In genomic region chr9:2229109-2229733, GRCh38 we compare ENCODE assay signal across 9 cellular contexts.
A peak's percentile ranks its signal among the peaks of the same experiment; 100 is the strongest.
DNase-seq lines count a peak whose midpoint lies in the region; ATAC-seq, FAIRE-seq and TF ChIP-seq lines count a peak whose summit lies in the region.
"Had no signal": no experiment of that assay in that cellular context is flagged by ENCODE, and none has a peak within 500 bp of the region (broad histone marks: within the 10 kb centered on the region; RNA-seq: fewer than 3 reads in every experiment).

No MANE protein-coding gene starts in this region.

- no peak for FAIRE-seq in pancreas (lab: Jason Lieb, UNC)

- ATAC-seq in GM19328 (IDR thresholded peaks at IDR 0.05; ENCODE audit: unreplicated experiment), result peak; percentile 56
- peak; percentile 58 for ATAC-seq in HG03025 (IDR thresholded peaks at IDR 0.05; ENCODE audit: low FRiP score, unreplicated experiment)
- peak; percentile 48 to 86 (median 78) for ATAC-seq in pancreas

- no peak overlapping the region for H3K4me3 Mint-ChIP-seq in activated T-helper 2 cell treated with anti-CD3 and anti-CD28 coated beads, Interferon-gamma antibody, Interleukin-2, Interleukin-4, amounts not matched to agents 10 μg/mL and 5 μg/mL and 100 μg/mL, durations not matched to agents 14 hours and 24 hours and 36 hours (ENCODE audit: low read depth)

- H3K36me3 ChIP-seq in pancreas, result no peaks in the 10 kb centered on the region
- H3K36me3 ChIP-seq in HAP-1 (replicated peaks), result no peaks in the 10 kb centered on the region

- no peak overlapping the region for H3K27ac Mint-ChIP-seq in activated T-helper 2 cell treated with anti-CD3 and anti-CD28 coated beads, Interferon-gamma antibody, Interleukin-2, Interleukin-4, amounts not matched to agents 10 μg/mL and 5 μg/mL and 100 μg/mL, durations not matched to agents 14 hours and 24 hours and 36 hours

- H3K4me1 ChIP-seq in pancreas, result peaks cover 0 to 5% (median 4%) of the 10 kb centered on the region in 3 donors
- H3K4me1 ChIP-seq in HAP-1, result no peaks in the 10 kb centered on the region

- H3K27me3 ChIP-seq in pancreas (no peaks in the 10 kb centered on the region), HAP-1 (ENCODE audit: low read depth) (no peaks in the 10 kb centered on the region)

- in situ Hi-C loops in HAP-1 (cut with MboI; ENCODE audit: low sequenced_read_pairs), result no loop called here

- TF ChIP-seq CTCF in pancreas (IDR thresholded peaks at IDR 0.05), result no peak

- no peaks in the 10 kb centered on the region for H3K36me3 Mint-ChIP-seq in activated T-helper 2 cell treated with anti-CD3 and anti-CD28 coated beads, Interferon-gamma antibody, Interleukin-2, Interleukin-4, amounts not matched to agents 10 μg/mL and 5 μg/mL and 100 μg/mL, durations not matched to agents 14 hours and 24 hours and 36 hours (ENCODE audit: low read depth)

- no peaks in the 10 kb centered on the region for H3K9me3 Mint-ChIP-seq in activated T-helper 2 cell treated with anti-CD3 and anti-CD28 coated beads, Interferon-gamma antibody, Interleukin-2, Interleukin-4, amounts not matched to agents 10 μg/mL and 5 μg/mL and 100 μg/mL, durations not matched to agents 14 hours and 24 hours and 36 hours

- WGBS in pancreas, 2 donors, result 53 to 63% methylated on average over 3 of the region's 3 CpGs

- H3K4me1 Mint-ChIP-seq in activated T-helper 2 cell treated with anti-CD3 and anti-CD28 coated beads, Interferon-gamma antibody, Interleukin-2, Interleukin-4, amounts not matched to agents 10 μg/mL and 5 μg/mL and 100 μg/mL, durations not matched to agents 14 hours and 24 hours and 36 hours (ENCODE audit: low read depth), result no peaks in the 10 kb centered on the region

- intact Hi-C loops in pancreas (cut with DNase I), result no loop called here
- intact Hi-C loops in activated T-helper 2 cell treated with anti-CD3 and anti-CD28 coated beads, Interferon-gamma antibody, Interleukin-2, Interleukin-4, amounts not matched to agents 10 μg/mL and 5 μg/mL and 100 μg/mL, durations not matched to agents 14 hours and 24 hours and 36 hours (cut with micrococcal nuclease), result loop anchor here (10.0 kb wide), 1 partner anchor 496 kb away; no protein-coding TSS in a partner anchor

- H3K4me3 ChIP-seq in pancreas (no peak overlapping the region), HAP-1 (no peak overlapping the region)

- H3K9me3 ChIP-seq in pancreas (no peaks in the 10 kb centered on the region), HAP-1 (no peaks in the 10 kb centered on the region)

- no peaks in the 10 kb centered on the region for H3K27me3 Mint-ChIP-seq in activated T-helper 2 cell treated with anti-CD3 and anti-CD28 coated beads, Interferon-gamma antibody, Interleukin-2, Interleukin-4, amounts not matched to agents 10 μg/mL and 5 μg/mL and 100 μg/mL, durations not matched to agents 14 hours and 24 hours and 36 hours (ENCODE audit: low read depth)

- H3K27ac ChIP-seq in pancreas, result peak overlapping the region in 2 of 4 donors; percentile 59 to 63

- DNase-seq in RPMI8226 (peak; percentile 35), pancreas (no peak), NCI-H526 (lab: John Stamatoyannopoulos, UW) (no peak), HAP-1 (ENCODE audit: low spot score in 2 of 2) (no peak), COLO668 (lab: John Stamatoyannopoulos, UW; ENCODE audit: unreplicated experiment) (no peak)
- DNase-seq in activated T-helper 2 cell treated with anti-CD3 and anti-CD28 coated beads, Interferon-gamma antibody, Interleukin-2, Interleukin-4, amounts not matched to agents 10 μg/mL and 5 μg/mL and 100 μg/mL, durations not matched to agents 14 hours and 24 hours and 36 hours (ENCODE audit: low spot score), result no peak
- DNase-seq: nucleus accumbens had no signal
